9 cellular contexts compared by ENCODE assay signal in the genomic region with DNA sequence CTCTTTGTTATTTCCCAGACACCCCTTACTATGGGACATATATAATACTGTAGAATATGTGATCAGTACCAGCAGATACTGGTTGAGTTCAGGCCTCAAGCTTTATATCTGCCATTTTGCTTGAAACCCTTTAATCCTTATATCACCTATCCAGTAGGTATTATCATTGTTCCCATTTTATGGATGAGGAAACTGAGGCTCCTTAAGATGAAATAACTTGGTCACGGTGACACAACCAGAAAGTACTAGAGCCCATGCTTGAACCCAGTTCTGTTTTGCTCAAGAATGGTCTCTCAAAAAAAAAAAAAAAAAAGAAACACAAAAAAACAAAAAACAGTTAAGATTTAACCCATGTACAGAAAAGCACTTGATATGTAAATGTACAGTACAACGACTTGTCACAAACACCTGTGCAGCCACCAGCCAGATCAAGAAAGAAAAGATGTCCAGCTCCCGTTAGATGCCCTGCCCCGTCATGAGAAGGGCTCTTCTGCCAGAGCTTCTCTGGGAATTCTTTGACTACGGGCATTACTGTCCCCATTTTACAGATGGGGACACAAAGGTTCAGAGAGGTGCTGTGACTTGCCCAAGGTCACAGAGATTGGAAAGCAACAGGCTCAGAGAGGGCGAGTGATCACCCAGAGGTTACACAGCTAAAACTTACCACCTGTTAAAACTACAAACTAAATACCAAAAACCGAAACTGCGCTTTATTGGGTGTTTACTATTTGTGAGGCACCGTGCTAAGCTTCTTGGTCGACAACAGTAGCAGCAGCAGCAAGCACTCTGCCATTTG. TPM values are rescaled to one million over a fixed set of nuclear protein-coding genes. Genes with fewer than 3 reads are reported as not detected.
DNase-seq lines count a peak whose midpoint lies in the region; ATAC-seq and TF ChIP-seq lines count a peak whose summit lies in the region.
"Had no signal": no experiment of that assay in that cellular context is flagged by ENCODE, and none has a peak within 500 bp of the region (broad histone marks: within the 10 kb centered on the region; RNA-seq: fewer than 3 reads in every experiment).

No MANE protein-coding gene starts in this region.

- TF ChIP-seq CTCF in HEK293 (tag by site-specific recombination; IDR thresholded peaks at IDR 0.05): no peak

- no peak overlapping the region for H3K4me3 ChIP-seq in HEK293 (ENCODE audit: low read depth, low read length)
- peak overlapping the region; percentile 44 to 61 for H3K4me3 ChIP-seq in muscle layer of colon (ENCODE audit: low read depth in 1 of 2, low read length in 2 of 2)

- no peak for DNase-seq in central memory CD8-positive, alpha-beta T cell (ENCODE audit: low spot score in 2 of 2)
- no peak for DNase-seq in AML-193 (lab: John Stamatoyannopoulos, UW)
- DNase-seq: naive thymus-derived CD4-positive, alpha-beta T cell; stimulated activated CD4-positive, alpha-beta T cell treated with anti-CD3 and anti-CD28 coated beads, Interleukin-1b, Interleukin-23, amount 100 ng/mL, for 48 hours had no signal

- ATAC-seq in central memory CD8-positive, alpha-beta T cell (replicated peaks; ENCODE audit: extremely low read depth, poor library complexity, severe bottlenecking): no peak
- ATAC-seq in HG02588 (IDR thresholded peaks at IDR 0.05; ENCODE audit: unreplicated experiment) (no peak), GM18498 (IDR thresholded peaks at IDR 0.05; ENCODE audit: unreplicated experiment) (no peak)

- CTCF ChIA-PET in HEK293 (lab: Yijun Ruan, JAX): interaction anchor here (0.6 kb wide), 1 partner anchor 198 kb away, joined by 3 read pairs; no protein-coding TSS in a partner anchor

- POLR2A ChIA-PET in HEK293 (lab: Yijun Ruan, JAX): interaction anchor here (0.6 kb wide), 1 partner anchor 573 kb away, joined by 3 read pairs; no protein-coding TSS in a partner anchor

- H3K27ac ChIP-seq in HEK293 (ENCODE audit: extremely low read depth, low read depth, low read length) (no peak overlapping the region), muscle layer of colon (ENCODE audit: low read depth, low read length) (peak overlapping the region; percentile 21), temporal lobe (ENCODE audit: low read depth, low read length) (peak overlapping the region; percentile 28)

- no peaks in the 10 kb centered on the region for H3K27me3 ChIP-seq in muscle layer of colon (ENCODE audit: control insufficient read depth in 1 of 2, insufficient read depth in 2 of 2, low read length in 2 of 2)

- H3K9me3 Mint-ChIP-seq in central memory CD8-positive, alpha-beta T cell: no peaks in the 10 kb centered on the region

- no peaks in the 10 kb centered on the region for H3K36me3 Mint-ChIP-seq in central memory CD8-positive, alpha-beta T cell (ENCODE audit: insufficient read depth)

- H3K27ac Mint-ChIP-seq in central memory CD8-positive, alpha-beta T cell (ENCODE audit: low read depth): no peak overlapping the region
- H3K27ac Mint-ChIP-seq: naive thymus-derived CD4-positive, alpha-beta T cell had no signal

- H3K4me1 ChIP-seq in HEK293 (ENCODE audit: control insufficient read depth, insufficient read depth, low read length) (no peaks in the 10 kb centered on the region), muscle layer of colon (ENCODE audit: insufficient read depth, low read length) (peaks cover 37% of the 10 kb centered on the region)

- H3K36me3 ChIP-seq in HEK293 (ENCODE audit: control insufficient read depth in 2 of 2, insufficient read depth in 1 of 2, low read length in 2 of 2) (no peaks in the 10 kb centered on the region), muscle layer of colon (ENCODE audit: insufficient read depth, low read length) (no peaks in the 10 kb centered on the region)

- no peaks in the 10 kb centered on the region for H3K9me3 ChIP-seq in HEK293 (ENCODE audit: control insufficient read depth, insufficient read depth, low read depth, low read length)
- peaks cover 4% of the 10 kb centered on the region for H3K9me3 ChIP-seq in muscle layer of colon (ENCODE audit: low read length)

- H3K9ac ChIP-seq in muscle layer of colon (ENCODE audit: low read length): no peak overlapping the region

- peak overlapping the region; percentile 33 for H3K4me3 Mint-ChIP-seq in central memory CD8-positive, alpha-beta T cell

- peaks cover 78% of the 10 kb centered on the region for H3K27me3 Mint-ChIP-seq in central memory CD8-positive, alpha-beta T cell

- H3K4me1 Mint-ChIP-seq in central memory CD8-positive, alpha-beta T cell: no peaks in the 10 kb centered on the region

TF ChIP-seq in HEK293, 187 proteins besides CTCF, POLR2A, EP300 and RAD21:
- TF ChIP-seq SCRT2 (tag by site-specific recombination; IDR thresholded peaks at IDR 0.05): peak; percentile 39; the same call in 1 of the 2 replicates
- TF ChIP-seq ZNF146 (tag by site-specific recombination; IDR thresholded peaks at IDR 0.05): no peak
- peak; percentile 36; the same call in 1 of the 2 replicates for TF ChIP-seq ZNF768 (tag by site-specific recombination; IDR thresholded peaks at IDR 0.05)

RNA-seq across cellular contexts. Expression of gene WSCD2, which starts 0.7 kb away (rescaled TPM):
- total RNA-seq in temporal lobe: 3.4 TPM
- total RNA-seq: naive thymus-derived CD4-positive, alpha-beta T cell had no signal
